Comparison of ENCODE assay signal across 20 cellular contexts in the genomic region with DNA sequence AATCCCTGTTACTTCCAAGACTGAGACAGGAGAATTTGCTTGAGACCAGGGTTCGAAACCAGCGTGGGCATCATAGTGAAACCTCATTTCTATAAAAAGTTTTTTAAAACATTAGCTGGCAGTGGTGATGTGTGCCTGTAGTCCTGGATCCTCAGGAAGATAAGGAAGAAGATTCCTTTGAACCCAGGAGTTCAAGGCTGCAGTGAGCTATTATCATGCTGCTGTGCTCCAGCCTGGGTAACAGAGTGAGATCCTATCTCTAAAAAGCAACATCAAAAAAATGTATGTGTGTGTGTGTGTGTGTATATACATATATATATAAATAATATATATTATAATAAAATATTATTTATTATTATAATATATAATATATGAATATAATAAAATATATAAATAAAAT.
"Had no signal": no experiment of that assay in that cellular context is flagged by ENCODE, and none has a peak within 500 bp of the region (broad histone marks: within the 10 kb centered on the region; RNA-seq: fewer than 3 reads in every experiment).

No MANE protein-coding gene starts in this region.

- H3K9ac ChIP-seq: parathyroid adenoma had no signal

- H3K27ac ChIP-seq: brain microvascular endothelial cell, dorsolateral prefrontal cortex, hepatocyte, lower lobe of right lung, neutrophil, parathyroid adenoma, sigmoid colon, thoracic aorta, upper lobe of left lung had no signal

- H3K27ac Mint-ChIP-seq: activated CD8-positive, alpha-beta memory T cell treated with anti-CD3 and anti-CD28 coated beads, Interleukin-2, amount 10 ng/mL, durations not matched to agents 7 days and 5 days; natural killer cell treated with Interleukin-12 subunit alpha and Interleukin-12 subunit beta and Interleukin-15 and Interleukin-18, amount 100 ng/mL, for 72 hours; stimulated activated naive B cell treated with anti-CD40 and anti-IgM and Interleukin-4, amounts not matched to agents 10 μg/mL and 1 μg/mL and 100 μg/mL, for 72 hours had no signal

- H3K4me1 Mint-ChIP-seq: activated CD8-positive, alpha-beta memory T cell treated with anti-CD3 and anti-CD28 coated beads, Interleukin-2, amount 10 ng/mL, durations not matched to agents 7 days and 5 days; stimulated activated naive B cell treated with anti-CD40 and anti-IgM and Interleukin-4, amounts not matched to agents 10 μg/mL and 1 μg/mL and 100 μg/mL, for 72 hours had no signal

- H3K4me1 ChIP-seq: lower lobe of right lung, parathyroid adenoma, sigmoid colon, upper lobe of left lung had no signal

- DNase-seq: activated CD4-positive, alpha-beta T cell treated with anti-CD3 and anti-CD28 coated beads, Interleukin-2, amount 50 U/mL, for 4 hours; activated CD8-positive, alpha-beta memory T cell treated with anti-CD3 and anti-CD28 coated beads, Interleukin-2, amount 10 ng/mL, durations not matched to agents 7 days and 5 days; activated naive CD4-positive, alpha-beta T cell; aorta; brain microvascular endothelial cell; central memory CD4-positive, alpha-beta T cell; dorsolateral prefrontal cortex; foreskin fibroblast; left cardiac atrium; lower lobe of right lung; sigmoid colon; stimulated activated naive B cell treated with anti-CD40 and anti-IgM and Interleukin-4, amounts not matched to agents 10 μg/mL and 1 μg/mL and 100 μg/mL, for 72 hours; T-helper 9 cell; upper lobe of left lung had no signal

- H3K36me3 Mint-ChIP-seq: activated CD8-positive, alpha-beta memory T cell treated with anti-CD3 and anti-CD28 coated beads, Interleukin-2, amount 10 ng/mL, durations not matched to agents 7 days and 5 days; natural killer cell treated with Interleukin-12 subunit alpha and Interleukin-12 subunit beta and Interleukin-15 and Interleukin-18, amount 100 ng/mL, for 72 hours; stimulated activated naive B cell treated with anti-CD40 and anti-IgM and Interleukin-4, amounts not matched to agents 10 μg/mL and 1 μg/mL and 100 μg/mL, for 72 hours had no signal

- H3K4me2 ChIP-seq: hepatocyte had no signal

- ATAC-seq: activated CD4-positive, CD25-positive, alpha-beta regulatory T cell treated with anti-CD3 and anti-CD28 coated beads, Interleukin-2, amount 50 U/mL, for 24 hours; activated CD8-positive, alpha-beta memory T cell treated with anti-CD3 and anti-CD28 coated beads, Interleukin-2, amount 10 ng/mL, durations not matched to agents 7 days and 5 days; left cardiac atrium; lower lobe of right lung; natural killer cell treated with Interleukin-12 subunit alpha and Interleukin-12 subunit beta and Interleukin-15 and Interleukin-18, amount 100 ng/mL, for 72 hours; stimulated activated naive B cell treated with anti-CD40 and anti-IgM and Interleukin-4, amounts not matched to agents 10 μg/mL and 1 μg/mL and 100 μg/mL, for 72 hours had no signal

- H3K4me3 Mint-ChIP-seq: activated CD8-positive, alpha-beta memory T cell treated with anti-CD3 and anti-CD28 coated beads, Interleukin-2, amount 10 ng/mL, durations not matched to agents 7 days and 5 days; natural killer cell treated with Interleukin-12 subunit alpha and Interleukin-12 subunit beta and Interleukin-15 and Interleukin-18, amount 100 ng/mL, for 72 hours; stimulated activated naive B cell treated with anti-CD40 and anti-IgM and Interleukin-4, amounts not matched to agents 10 μg/mL and 1 μg/mL and 100 μg/mL, for 72 hours had no signal

- H3K27me3 ChIP-seq: brain microvascular endothelial cell, dorsolateral prefrontal cortex, hepatocyte, neutrophil, sigmoid colon, upper lobe of left lung had no signal

- H3K9me3 ChIP-seq: lower lobe of right lung, neutrophil, sigmoid colon, thoracic aorta, upper lobe of left lung had no signal

- H3K27me3 Mint-ChIP-seq: activated CD8-positive, alpha-beta memory T cell treated with anti-CD3 and anti-CD28 coated beads, Interleukin-2, amount 10 ng/mL, durations not matched to agents 7 days and 5 days; natural killer cell treated with Interleukin-12 subunit alpha and Interleukin-12 subunit beta and Interleukin-15 and Interleukin-18, amount 100 ng/mL, for 72 hours; stimulated activated naive B cell treated with anti-CD40 and anti-IgM and Interleukin-4, amounts not matched to agents 10 μg/mL and 1 μg/mL and 100 μg/mL, for 72 hours had no signal

- H3K4me3 ChIP-seq: dorsolateral prefrontal cortex, hepatocyte, lower lobe of right lung, sigmoid colon, thoracic aorta, upper lobe of left lung had no signal

- H3K36me3 ChIP-seq: brain microvascular endothelial cell, lower lobe of right lung, neutrophil, sigmoid colon, thoracic aorta, upper lobe of left lung had no signal

- H2AFZ ChIP-seq: hepatocyte, parathyroid adenoma had no signal

- H3K79me2 ChIP-seq: hepatocyte, parathyroid adenoma had no signal
